19 cellular contexts compared by ENCODE assay signal in genomic region chr19:9808855-9809646, GRCh38.
DNase-seq lines count a peak whose midpoint lies in the region; ATAC-seq lines count a peak whose summit lies in the region.
"Had no signal": no experiment of that assay in that cellular context is flagged by ENCODE, and none has a peak within 500 bp of the region (broad histone marks: within the 10 kb centered on the region; RNA-seq: fewer than 3 reads in every experiment).

No MANE protein-coding gene starts in this region.

- H3K9me3 Mint-ChIP-seq in T-helper 1 cell treated with Interleukin-12 subunit alpha and Interleukin-12 subunit beta and Interleukin-4 antibody, amounts not matched to agents 30 μg/mL and 1 μg/mL, for 36 hours: no peaks in the 10 kb centered on the region
- no peaks in the 10 kb centered on the region for H3K9me3 Mint-ChIP-seq in activated naive CD8-positive, alpha-beta T cell treated with anti-CD3 and anti-CD28 coated beads, Interleukin-2, amount 50 U/mL, for 24 hours

- H3K36me3 Mint-ChIP-seq in T-helper 1 cell treated with Interleukin-12 subunit alpha and Interleukin-12 subunit beta and Interleukin-4 antibody, amounts not matched to agents 30 μg/mL and 1 μg/mL, for 36 hours (ENCODE audit: low read depth): peaks cover 22% of the 10 kb centered on the region
- peaks cover 20% of the 10 kb centered on the region for H3K36me3 Mint-ChIP-seq in activated naive CD8-positive, alpha-beta T cell treated with anti-CD3 and anti-CD28 coated beads, Interleukin-2, amount 50 U/mL, for 24 hours (ENCODE audit: low read depth)

- DNase-seq in stimulated activated naive CD4-positive, alpha-beta T cell (lab: John Stamatoyannopoulos, UW): peak in 5 of 6 experiments; percentile 10 to 68 (median 58)
- no peak for DNase-seq in stimulated activated naive CD4-positive, alpha-beta T cell treated with Interleukin-2 at 50 U/mL for 16 hours (lab: John Stamatoyannopoulos, UW)
- no peak for DNase-seq in activated naive CD8-positive, alpha-beta T cell treated with anti-CD3 and anti-CD28 coated beads, Interleukin-2, amount 50 U/mL, for 24 hours
- DNase-seq in DMS79 (lab: John Stamatoyannopoulos, UW) (no peak), Ammon's horn (ENCODE audit: low spot score) (no peak), NCI-H2196 (lab: John Stamatoyannopoulos, UW; ENCODE audit: unreplicated experiment) (no peak)
- DNase-seq: activated CD8-positive, alpha-beta memory T cell treated with anti-CD3 and anti-CD28 coated beads, Interleukin-2, amount 50 U/mL, for 48 hours; anterior cingulate cortex; BE2C; cerebellar nuclear complex; DMS153; GM23248; mammary epithelial cell; NCI-H2081 treated with DMSO at 0.1 percent for 48 hours; Peyer's patch; SK-N-SH; small intestine had no signal

- H3K4me3 Mint-ChIP-seq in T-helper 1 cell treated with Interleukin-12 subunit alpha and Interleukin-12 subunit beta and Interleukin-4 antibody, amounts not matched to agents 30 μg/mL and 1 μg/mL, for 36 hours: peak overlapping the region; percentile 12
- no peak overlapping the region for H3K4me3 Mint-ChIP-seq in activated naive CD8-positive, alpha-beta T cell treated with anti-CD3 and anti-CD28 coated beads, Interleukin-2, amount 50 U/mL, for 24 hours
- H3K4me3 Mint-ChIP-seq: nephron had no signal

- no peak for ATAC-seq in activated naive CD8-positive, alpha-beta T cell treated with anti-CD3 and anti-CD28 coated beads, Interleukin-2, amount 50 U/mL, for 24 hours

- peak overlapping the region; percentile 62 for H3K27ac Mint-ChIP-seq in T-helper 1 cell treated with Interleukin-12 subunit alpha and Interleukin-12 subunit beta and Interleukin-4 antibody, amounts not matched to agents 30 μg/mL and 1 μg/mL, for 36 hours
- peak overlapping the region; percentile 75 for H3K27ac Mint-ChIP-seq in activated naive CD8-positive, alpha-beta T cell treated with anti-CD3 and anti-CD28 coated beads, Interleukin-2, amount 50 U/mL, for 24 hours
- H3K27ac Mint-ChIP-seq: nephron had no signal

- H3K27me3 Mint-ChIP-seq in T-helper 1 cell treated with Interleukin-12 subunit alpha and Interleukin-12 subunit beta and Interleukin-4 antibody, amounts not matched to agents 30 μg/mL and 1 μg/mL, for 36 hours (ENCODE audit: low read depth): no peaks in the 10 kb centered on the region
- H3K27me3 Mint-ChIP-seq in activated naive CD8-positive, alpha-beta T cell treated with anti-CD3 and anti-CD28 coated beads, Interleukin-2, amount 50 U/mL, for 24 hours: no peaks in the 10 kb centered on the region

- H3K4me1 Mint-ChIP-seq in T-helper 1 cell treated with Interleukin-12 subunit alpha and Interleukin-12 subunit beta and Interleukin-4 antibody, amounts not matched to agents 30 μg/mL and 1 μg/mL, for 36 hours (ENCODE audit: low read depth): peaks cover 6% of the 10 kb centered on the region
- peaks cover 22% of the 10 kb centered on the region for H3K4me1 Mint-ChIP-seq in activated naive CD8-positive, alpha-beta T cell treated with anti-CD3 and anti-CD28 coated beads, Interleukin-2, amount 50 U/mL, for 24 hours
- H3K4me1 Mint-ChIP-seq: nephron had no signal

Comparison
In these comparisons a context has a peak if more than half of its experiments do, and no peak if none do; other contexts are left out.
1. DNase-seq: peak in stimulated activated naive CD4-positive, alpha-beta T cell (5 of 6); none in stimulated activated naive CD4-positive, alpha-beta T cell treated with Interleukin-2 at 50 U/mL for 16 hours (single experiment), activated naive CD8-positive, alpha-beta T cell treated with anti-CD3 and anti-CD28 coated beads, Interleukin-2, amount 50 U/mL, for 24 hours (single experiment), DMS79 (single experiment), Ammon's horn (single experiment) and NCI-H2196 (single experiment).